In genomic region chrX:115650916-115651315, GRCh38 we compare ENCODE assay signal across 9 cellular contexts.
DNase-seq lines count a peak whose midpoint lies in the region; ATAC-seq and TF ChIP-seq lines count a peak whose summit lies in the region.
"Had no signal": no experiment of that assay in that cellular context is flagged by ENCODE, and none has a peak within 500 bp of the region (broad histone marks: within the 10 kb centered on the region; RNA-seq: fewer than 3 reads in every experiment).

No MANE protein-coding gene starts in this region.

- H2AFZ ChIP-seq in Loucy (ENCODE audit: low read length) = no peak overlapping the region

- no peak overlapping the region for H3K27ac ChIP-seq in psoas muscle

- TF ChIP-seq CTCF in Loucy (conservative IDR thresholded peaks at IDR 0.05; ENCODE audit: low read length) (peak; percentile 61), psoas muscle (IDR thresholded peaks at IDR 0.05) (peak; percentile 53)

- no peak overlapping the region for H3K4me2 ChIP-seq in Loucy (ENCODE audit: low read depth, low read length, poor library complexity, severe bottlenecking)

- H3K36me3 ChIP-seq in Loucy (ENCODE audit: insufficient read depth, low read length) (no peaks in the 10 kb centered on the region), psoas muscle (ENCODE audit: insufficient read depth in 1 of 2, low read depth in 1 of 2) (peaks cover 0 to 43% of the 10 kb centered on the region in 2 donors)

- intact Hi-C loops in psoas muscle (cut with DNase I) = no loop called here

- WGBS in psoas muscle, 3 donors = 5 to 20% (median 9%) methylated on average over 2 of the region's 2 CpGs

- no peaks in the 10 kb centered on the region for H3K9me2 ChIP-seq in Loucy (replicated peaks; ENCODE audit: low read depth, low read length)

- H3K9ac ChIP-seq in Loucy (ENCODE audit: low read depth, low read length, poor library complexity, severe bottlenecking) = no peak overlapping the region

- in situ Hi-C loops in SK-MEL-5 (cut with HindIII; ENCODE audit: low pct_unique_long_range_greater_than_20kb, low sequenced_read_pairs) = no loop called here

- DNase-seq in D341Med (ENCODE audit: low spot score) (peak; percentile 23), SK-MEL-5 (ENCODE audit: low read depth, low spot score) (peak; percentile 76), fibroblast of the conjunctiva (ENCODE audit: low read depth) (peak; percentile 62), psoas muscle (no peak), DMS79 treated with DMSO at 0.1 percent for 48 hours (lab: John Stamatoyannopoulos, UW) (no peak)
- DNase-seq in activated CD4-positive, CD25-positive, alpha-beta regulatory T cell (lab: John Stamatoyannopoulos, UW) = no peak
- DNase-seq: natural killer cell had no signal

- no peak overlapping the region for H3K4me3 ChIP-seq in Loucy (ENCODE audit: low read length, poor library complexity, severe bottlenecking)
- H3K4me3 ChIP-seq in psoas muscle = no peak overlapping the region

- ATAC-seq in GM19351 (IDR thresholded peaks at IDR 0.05; ENCODE audit: unreplicated experiment) (peak; percentile 94), psoas muscle (peak; percentile 56 to 76 (median 66))

- H4K20me1 ChIP-seq in Loucy (ENCODE audit: insufficient read depth, low read length, poor library complexity, severe bottlenecking) = no peaks in the 10 kb centered on the region

- no peaks in the 10 kb centered on the region for H3F3A ChIP-seq in Loucy (ENCODE audit: low read depth)

- no peaks in the 10 kb centered on the region for H3K9me3 ChIP-seq in Loucy (ENCODE audit: insufficient read depth, low read depth, low read length)
- H3K9me3 ChIP-seq in psoas muscle = no peaks in the 10 kb centered on the region

- H3K4me1 ChIP-seq in Loucy (ENCODE audit: insufficient read depth, low read length, poor library complexity, severe bottlenecking) (no peaks in the 10 kb centered on the region), psoas muscle (no peaks in the 10 kb centered on the region)

- H3K79me2 ChIP-seq in Loucy (ENCODE audit: insufficient read depth, low read length) = no peaks in the 10 kb centered on the region

- no peaks in the 10 kb centered on the region for H3K27me3 ChIP-seq in Loucy (ENCODE audit: insufficient read depth, low read length, poor library complexity, severe bottlenecking)
- peaks cover 0 to 5% (median 0%) of the 10 kb centered on the region in 3 donors for H3K27me3 ChIP-seq in psoas muscle (ENCODE audit: insufficient read depth in 3 of 3, low read length in 2 of 3)

Comparison
In these comparisons a context has a peak if more than half of its experiments do, and no peak if none do; other contexts are left out.
1. DNase-seq: peak in D341Med (single experiment), SK-MEL-5 (single experiment) and fibroblast of the conjunctiva (single experiment); none in psoas muscle (0 of 2), activated CD4-positive, CD25-positive, alpha-beta regulatory T cell (0 of 4) and DMS79 treated with DMSO at 0.1 percent for 48 hours (single experiment).